10 cellular contexts compared by ENCODE assay signal in genomic region chr10:87740232-87740631, GRCh38.
A peak's percentile ranks its signal among the peaks of the same experiment; 100 is the strongest.
DNase-seq lines count a peak whose midpoint lies in the region; ATAC-seq and TF ChIP-seq lines count a peak whose summit lies in the region.
"Had no signal": no experiment of that assay in that cellular context is flagged by ENCODE, and none has a peak within 500 bp of the region (broad histone marks: within the 10 kb centered on the region; RNA-seq: fewer than 3 reads in every experiment).

No MANE protein-coding gene starts in this region.

- no peaks in the 10 kb centered on the region for H3K27me3 ChIP-seq in lower lobe of right lung (ENCODE audit: low read depth)

- ATAC-seq in lower lobe of right lung (peak; percentile 51 to 62), GM18861 (IDR thresholded peaks at IDR 0.05; ENCODE audit: unreplicated experiment) (no peak), HG03097 (IDR thresholded peaks at IDR 0.05; ENCODE audit: low FRiP score, unreplicated experiment) (no peak)

- no peak for TF ChIP-seq CTCF in epithelial cell of esophagus (IDR thresholded peaks at IDR 0.05; ENCODE audit: insufficient read depth, low read depth, low read length, missing control alignments)
- TF ChIP-seq CTCF in lower lobe of right lung (IDR thresholded peaks at IDR 0.05), result no peak

- H3K4me3 ChIP-seq in epithelial cell of esophagus (ENCODE audit: low read length) (no peak overlapping the region), lower lobe of right lung (no peak overlapping the region)

- intact Hi-C loops in lower lobe of right lung (cut with DNase I), result no loop called here

- H3K4me1 ChIP-seq in lower lobe of right lung, result peaks cover 11% of the 10 kb centered on the region

- H3K9me3 ChIP-seq in lower lobe of right lung, result no peaks in the 10 kb centered on the region

- H3K36me3 ChIP-seq in lower lobe of right lung, result peaks cover 36% of the 10 kb centered on the region

- no peak overlapping the region for H3K27ac ChIP-seq in lower lobe of right lung

- peak; percentile 91 to 92 for DNase-seq in AML-193 (lab: John Stamatoyannopoulos, UW)
- peak; percentile 92 for DNase-seq in MV-4-11 (lab: John Stamatoyannopoulos, UW)
- DNase-seq in epithelial cell of esophagus (ENCODE audit: low read depth), result peak; percentile 88
- DNase-seq in lower lobe of right lung, result no peak
- DNase-seq in HK-2 (ENCODE audit: unreplicated experiment), result no peak
- DNase-seq in stimulated activated CD4-positive, alpha-beta T cell treated with anti-CD3 and anti-CD28 coated beads, Interleukin-2, amount 100 ng/mL, for 48 hours, result no peak
- DNase-seq: NCI-H1694 treated with DMSO at 0.1 percent for 48 hours; stimulated activated naive CD4-positive, alpha-beta T cell had no signal

Comparison
In these comparisons a context has a peak if more than half of its experiments do, and no peak if none do; other contexts are left out.
1. DNase-seq: peak in AML-193 (2 of 2), MV-4-11 (single experiment) and epithelial cell of esophagus (single experiment); none in lower lobe of right lung (single experiment), HK-2 (single experiment) and stimulated activated CD4-positive, alpha-beta T cell treated with anti-CD3 and anti-CD28 coated beads, Interleukin-2, amount 100 ng/mL, for 48 hours (0 of 2).
2. ATAC-seq: peak in lower lobe of right lung (2 of 2); none in GM18861 (single experiment) and HG03097 (single experiment).